ENCODE assay signal across 20 cellular contexts in genomic region chr9:125912261-125912660, GRCh38.
"Had no signal": no experiment of that assay in that cellular context is flagged by ENCODE, and none has a peak within 500 bp of the region (broad histone marks: within the 10 kb centered on the region; RNA-seq: fewer than 3 reads in every experiment).

No MANE protein-coding gene starts in this region.

- H3K27me3 ChIP-seq: body of pancreas, cardiac muscle cell, gastroesophageal sphincter, heart left ventricle, pancreas, right atrium auricular region, vagina had no signal

- ATAC-seq: activated CD4-positive, CD25-positive, alpha-beta regulatory T cell treated with anti-CD3 and anti-CD28 coated beads, Interleukin-2, amount 50 U/mL, for 24 hours; body of pancreas; gastroesophageal sphincter; heart left ventricle; left colon; pancreas; psoas muscle had no signal

- DNase-seq: activated CD4-positive, alpha-beta T cell treated with anti-CD3 and anti-CD28 coated beads, Interleukin-2, amount 50 U/mL, for 1 hour; activated gamma-delta T cell treated with Interleukin-2 at 50 U/mL for 16 hours; activated T-cell treated with anti-CD3 and anti-CD28 coated beads, Interleukin-2, amount 50 U/mL, for 1 hour; anterior cingulate cortex; body of pancreas; heart left ventricle; islet precursor cell; left colon; pancreas; psoas muscle; stimulated activated CD4-positive, alpha-beta T cell treated with anti-CD3 and anti-CD28 coated beads, Interleukin-4, amount 100 ng/mL, for 24 hours; stimulated activated naive CD4-positive, alpha-beta T cell treated with Interleukin-2 at 50 U/mL for 16 hours had no signal

- H3K36me3 ChIP-seq: pancreas, thoracic aorta, vagina had no signal

- H3K27ac ChIP-seq: body of pancreas, cardiac muscle cell, epithelial cell of prostate, gastroesophageal sphincter, heart left ventricle, pancreas, psoas muscle, right atrium auricular region, thoracic aorta, vagina, VCaP had no signal

- H3K4me3 ChIP-seq: body of pancreas, cardiac muscle cell, gastroesophageal sphincter, heart left ventricle, pancreas, psoas muscle, right atrium auricular region, thoracic aorta, vagina had no signal

- H3K4me1 ChIP-seq: body of pancreas, pancreas, psoas muscle, vagina had no signal

- H3K9me3 ChIP-seq: body of pancreas, gastroesophageal sphincter, heart left ventricle, pancreas, psoas muscle, right atrium auricular region, thoracic aorta, vagina had no signal
